Comparison of ENCODE assay signal across 2 cellular contexts in genomic region chr1:226199971-226200370, GRCh38.
TF ChIP-seq lines count a peak whose summit lies in the region.

No MANE protein-coding gene starts in this region.

TF ChIP-seq in HepG2, 621 proteins besides CTCF, POLR2A, EP300 and RAD21:
- peak; percentile 58; the same call in 1 of the 2 replicates for TF ChIP-seq ZNF512 (CRISPR knock-in tag; IDR thresholded peaks at IDR 0.05)
- TF ChIP-seq MATR3 (CRISPR knock-in tag; IDR thresholded peaks at IDR 0.05), result no peak
TF ChIP-seq in HepG2: peak in this region for 1.

TF ChIP-seq in K562, 482 proteins besides CTCF, POLR2A, EP300 and RAD21 (continues in another document):
- no peak for TF ChIP-seq RREB1 (CRISPR knock-in tag; IDR thresholded peaks at IDR 0.05)
- TF ChIP-seq CBX1 (IDR thresholded peaks at IDR 0.05; ENCODE audit: low read depth), result no peak
- TF ChIP-seq ID3 (CRISPR knock-in tag; IDR thresholded peaks at IDR 0.05), result no peak
- TF ChIP-seq ID3 (tag; IDR thresholded peaks at IDR 0.05), result no peak
- TF ChIP-seq CBFA2T2 (conservative IDR thresholded peaks at IDR 0.05), result no peak
- peak; percentile 73 for TF ChIP-seq ARHGAP35 (IDR thresholded peaks at IDR 0.05; ENCODE audit: partially characterized antibody)
- TF ChIP-seq CREM (IDR thresholded peaks at IDR 0.05; ENCODE audit: low read depth), result no peak
- TF ChIP-seq MCM7 (IDR thresholded peaks at IDR 0.05), result peak in 1 of 2 experiments; percentile 67; a peak in 1 of 4 replicates
- TF ChIP-seq ZNF584 (CRISPR knock-in tag; IDR thresholded peaks at IDR 0.05; ENCODE audit: low read depth), result no peak
- no peak for TF ChIP-seq ZNF830 (CRISPR knock-in tag; IDR thresholded peaks at IDR 0.05)
- TF ChIP-seq PHB2 (IDR thresholded peaks at IDR 0.05; ENCODE audit: low read depth), result 0 out of 2 replicates have a peak, but pooled peaks have one; percentile 27
- 0 out of 2 replicates have a peak, but pooled peaks have one; percentile 50 for TF ChIP-seq HLTF (IDR thresholded peaks at IDR 0.05)
- TF ChIP-seq ZNF766 (CRISPR knock-in tag; conservative IDR thresholded peaks at IDR 0.05), result no peak
- TF ChIP-seq HBP1 (CRISPR knock-in tag; IDR thresholded peaks at IDR 0.05), result 0 out of 2 replicates have a peak, but pooled peaks have one; percentile 34
- TF ChIP-seq HDAC1 (IDR thresholded peaks at IDR 0.05), result peak in 1 of 2 experiments; percentile 43; a peak in 1 of 4 replicates
- TF ChIP-seq UBTF (IDR thresholded peaks at IDR 0.05; ENCODE audit: borderline replicate concordance in 1 of 2, low read depth in 2 of 2, low read length in 2 of 2), result no peak
- TF ChIP-seq FOXA1 (IDR thresholded peaks at IDR 0.05; ENCODE audit: borderline replicate concordance), result no peak
- 0 out of 2 replicates have a peak, but pooled peaks have one; percentile 20 for TF ChIP-seq NBN (IDR thresholded peaks at IDR 0.05; ENCODE audit: low read depth)
- TF ChIP-seq CHD7 (IDR thresholded peaks at IDR 0.05; ENCODE audit: low read depth, low read length), result no peak
- 0 out of 2 replicates have a peak, but pooled peaks have one; percentile 27 for TF ChIP-seq ARID2 (IDR thresholded peaks at IDR 0.05)
- TF ChIP-seq MTA1 (IDR thresholded peaks at IDR 0.05; ENCODE audit: borderline replicate concordance), result peak; percentile 56; the same call in 1 of the 2 replicates
- no peak for TF ChIP-seq ZNF277 (CRISPR knock-in tag; IDR thresholded peaks at IDR 0.05; ENCODE audit: borderline replicate concordance)
- TF ChIP-seq THRB (CRISPR knock-in tag; conservative IDR thresholded peaks at IDR 0.05), result 0 out of 2 replicates have a peak, but pooled peaks have one; percentile 55
- TF ChIP-seq NFIC (IDR thresholded peaks at IDR 0.05), result 0 out of 2 replicates have a peak, but pooled peaks have one; percentile 12
- 0 out of 2 replicates have a peak, but pooled peaks have one; percentile 27 for TF ChIP-seq ZBTB2 (IDR thresholded peaks at IDR 0.05)
- TF ChIP-seq GATAD2A (IDR thresholded peaks at IDR 0.05), result no peak
- TF ChIP-seq NCOA4 (IDR thresholded peaks at IDR 0.05; ENCODE audit: partially characterized antibody), result peak; percentile 37
